Comparison of ENCODE assay signal across 9 cellular contexts in the genomic region with DNA sequence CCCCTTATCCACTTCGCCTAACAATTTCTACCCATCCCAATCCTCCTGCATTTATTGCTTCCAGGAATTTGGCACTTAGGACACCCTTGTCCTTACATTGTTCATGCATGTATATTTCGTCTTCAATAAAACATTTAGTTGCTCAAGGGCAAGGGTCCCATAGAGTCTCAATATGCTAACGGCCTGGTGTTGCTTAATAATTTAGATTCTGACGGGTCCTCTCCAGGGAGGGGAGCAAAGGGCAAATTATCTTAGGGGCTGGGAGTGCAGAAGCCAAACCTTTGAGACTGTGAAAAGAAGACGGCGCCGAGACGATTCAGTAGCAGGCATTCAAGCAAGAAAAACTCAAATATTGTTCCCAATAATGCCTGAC. TPM values are rescaled to one million over a fixed set of nuclear protein-coding genes. Genes with fewer than 3 reads are reported as not detected.
DNase-seq lines count a peak whose midpoint lies in the region; ATAC-seq and TF ChIP-seq lines count a peak whose summit lies in the region.
"Had no signal": no experiment of that assay in that cellular context is flagged by ENCODE, and none has a peak within 500 bp of the region (broad histone marks: within the 10 kb centered on the region; RNA-seq: fewer than 3 reads in every experiment).

No MANE protein-coding gene starts in this region.

- no peak for TF ChIP-seq CTCF in heart left ventricle (IDR thresholded peaks at IDR 0.05)
- no peak for TF ChIP-seq CTCF in left lung (IDR thresholded peaks at IDR 0.05)
- TF ChIP-seq CTCF in upper lobe of right lung (IDR thresholded peaks at IDR 0.05): no peak

- ATAC-seq in heart left ventricle (peak in 1 of 4 donors; percentile 7), left lung (no peak), upper lobe of right lung (no peak), HG03469 (IDR thresholded peaks at IDR 0.05; ENCODE audit: unreplicated experiment) (no peak), GM21447 (IDR thresholded peaks at IDR 0.05; ENCODE audit: unreplicated experiment) (no peak)
- no peak for ATAC-seq in activated CD4-positive, CD25-positive, alpha-beta regulatory T cell treated with anti-CD3 and anti-CD28 coated beads, Interleukin-2, amount 50 U/mL, for 24 hours

- H3K9me3 ChIP-seq in heart left ventricle (no peaks in the 10 kb centered on the region), left lung (no peaks in the 10 kb centered on the region), upper lobe of right lung (no peaks in the 10 kb centered on the region)

- no peaks in the 10 kb centered on the region for H3K9me3 Mint-ChIP-seq in activated naive CD8-positive, alpha-beta T cell (ENCODE audit: low read depth)

- no peak overlapping the region for H3K27ac Mint-ChIP-seq in activated naive CD8-positive, alpha-beta T cell

- peaks cover 20% of the 10 kb centered on the region for H3K27me3 Mint-ChIP-seq in activated naive CD8-positive, alpha-beta T cell

- peak overlapping the region; percentile 78 for H3K4me3 Mint-ChIP-seq in activated naive CD8-positive, alpha-beta T cell

- H3K4me1 ChIP-seq in heart left ventricle (peaks cover 0 to 13% (median 7%) of the 10 kb centered on the region in 12 donors), left lung (peaks cover 2 to 15% of the 10 kb centered on the region in 2 donors), upper lobe of right lung (peaks cover 6% of the 10 kb centered on the region)

- H3K27ac ChIP-seq in heart left ventricle (no peak overlapping the region), left lung (no peak overlapping the region), upper lobe of right lung (no peak overlapping the region)

- no peak for DNase-seq in heart left ventricle
- no peak for DNase-seq in cardiac septum (ENCODE audit: low spot score)
- DNase-seq in left lung: no peak
- DNase-seq in upper lobe of right lung: no peak
- DNase-seq: MV-4-11 had no signal

- intact Hi-C loops in heart left ventricle (cut with DNase I) (no loop called here), cardiac septum (cut with DNase I) (loop anchor here (10.0 kb wide), 1 partner anchor 150 kb away; no protein-coding TSS in a partner anchor), left lung (cut with DNase I) (no loop called here), upper lobe of right lung (cut with DNase I) (no loop called here)

- TF ChIP-seq POLR2A in heart left ventricle (IDR thresholded peaks at IDR 0.05): no peak

- H3K4me3 ChIP-seq in heart left ventricle: peak overlapping the region in 11 of 12 donors; percentile 39 to 74 (median 58)
- H3K4me3 ChIP-seq in left lung: peak overlapping the region; percentile 43 to 52
- H3K4me3 ChIP-seq in upper lobe of right lung: peak overlapping the region; percentile 64

- no peaks in the 10 kb centered on the region for H3K36me3 Mint-ChIP-seq in activated naive CD8-positive, alpha-beta T cell

- H3K36me3 ChIP-seq in heart left ventricle: no peaks in the 10 kb centered on the region
- H3K36me3 ChIP-seq in left lung: no peaks in the 10 kb centered on the region
- H3K36me3 ChIP-seq in upper lobe of right lung: no peaks in the 10 kb centered on the region

- H3K27me3 ChIP-seq in heart left ventricle (peaks cover 0 to 16% (median 3%) of the 10 kb centered on the region in 9 donors), left lung (peaks cover 0 to 12% of the 10 kb centered on the region in 2 donors), upper lobe of right lung (peaks cover 4% of the 10 kb centered on the region)

- peaks cover 6% of the 10 kb centered on the region for H3K4me1 Mint-ChIP-seq in activated naive CD8-positive, alpha-beta T cell (ENCODE audit: low read depth)

- 23 to 36% (median 27%) methylated on average over 8 of the region's 8 CpGs for WGBS in heart left ventricle, 4 donors

RNA-seq across cellular contexts. Expression of gene CR1L, which starts 0.5 kb away (rescaled TPM):
- total RNA-seq in heart left ventricle (1 to 10 TPM in 1 of 9 donors, under 1 TPM in 1, not detected in 7; 0.41 to 1.1 TPM), cardiac septum (not detected), left lung (under 1 TPM; 0.70 to 0.73 TPM), upper lobe of right lung (not detected)
- polyA plus RNA-seq in heart left ventricle: not detected
